Comparison of ENCODE assay signal across 30 cellular contexts in the genomic region with DNA sequence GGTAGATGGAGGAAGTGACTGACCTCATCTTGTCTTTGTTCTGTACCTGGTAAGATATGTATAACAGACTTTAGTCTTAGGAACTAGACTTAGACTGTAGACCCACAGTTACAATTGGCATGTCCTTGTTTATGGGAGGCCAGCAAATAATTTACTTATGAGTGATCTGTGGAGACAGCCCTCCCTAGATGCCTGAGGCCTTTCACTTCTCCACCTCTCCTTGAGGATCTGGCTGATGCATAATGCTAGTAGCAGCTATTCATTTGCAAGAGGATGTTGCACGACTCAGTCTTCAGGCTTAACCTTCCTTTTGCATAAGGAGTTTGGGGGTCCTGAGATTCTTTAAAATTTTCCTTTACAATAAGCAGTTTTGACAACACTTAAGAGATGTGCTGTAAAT.
"Had no signal": no experiment of that assay in that cellular context is flagged by ENCODE, and none has a peak within 500 bp of the region (broad histone marks: within the 10 kb centered on the region; RNA-seq: fewer than 3 reads in every experiment).

No MANE protein-coding gene starts in this region.

- H3K36me3 Mint-ChIP-seq: activated naive CD4-positive, alpha-beta T cell treated with anti-CD3 and anti-CD28 coated beads, Interleukin-2, amount 50 U/mL, for 24 hours; naive thymus-derived CD8-positive, alpha-beta T cell; neural progenitor cell; T-cell had no signal

- H3K9me3 Mint-ChIP-seq: activated naive CD4-positive, alpha-beta T cell treated with anti-CD3 and anti-CD28 coated beads, Interleukin-2, amount 50 U/mL, for 24 hours; central memory CD8-positive, alpha-beta T cell; effector memory CD8-positive, alpha-beta T cell; naive thymus-derived CD8-positive, alpha-beta T cell; T-cell; T-helper 2 cell treated with Interferon-gamma antibody and Interleukin-4, amounts not matched to agents 5 μg/mL and 100 μg/mL, for 36 hours had no signal

- H3K36me3 ChIP-seq: ascending aorta, brain microvascular endothelial cell, colonic mucosa, esophagus squamous epithelium, heart left ventricle, left lung, neural progenitor cell, prostate gland, right atrium auricular region, thoracic aorta, upper lobe of left lung, WERI-Rb-1 had no signal

- H3K4me1 Mint-ChIP-seq: activated naive CD4-positive, alpha-beta T cell treated with anti-CD3 and anti-CD28 coated beads, Interleukin-2, amount 50 U/mL, for 24 hours; central memory CD8-positive, alpha-beta T cell; neural progenitor cell had no signal

- H3K4me3 Mint-ChIP-seq: activated CD8-positive, alpha-beta T cell treated with anti-CD3 and anti-CD28 coated beads, Interleukin-2, amount 10 ng/mL, durations not matched to agents 7 days and 5 days; activated naive CD4-positive, alpha-beta T cell treated with anti-CD3 and anti-CD28 coated beads, Interleukin-2, amount 50 U/mL, for 24 hours; central memory CD8-positive, alpha-beta T cell; effector memory CD8-positive, alpha-beta T cell; mesothelial cell of epicardium; naive thymus-derived CD8-positive, alpha-beta T cell; neural progenitor cell; T-cell; T-helper 2 cell treated with Interferon-gamma antibody and Interleukin-4, amounts not matched to agents 5 μg/mL and 100 μg/mL, for 36 hours had no signal

- H3K4me1 ChIP-seq: ascending aorta, colonic mucosa, esophagus squamous epithelium, heart left ventricle, left lung, neural progenitor cell, prostate gland, right atrium auricular region, upper lobe of left lung had no signal

- DNase-seq: activated CD4-positive, alpha-beta T cell treated with anti-CD3 and anti-CD28 coated beads, Interleukin-2, amount 50 U/mL, for 1 hour; activated CD4-positive, CD25-positive, alpha-beta regulatory T cell treated with anti-CD3 and anti-CD28 coated beads, Interleukin-2, amount 50 U/mL, for 72 hours; activated CD8-positive, alpha-beta T cell treated with anti-CD3 and anti-CD28 coated beads, Interleukin-2, amount 10 ng/mL, durations not matched to agents 7 days and 5 days; activated gamma-delta T cell treated with Interleukin-2 at 50 U/mL for 16 hours; activated T-cell treated with anti-CD3 and anti-CD28 coated beads, Interleukin-2, amount 50 U/mL, for 1 hour; brain microvascular endothelial cell; colonic mucosa; dorsolateral prefrontal cortex; effector memory CD8-positive, alpha-beta T cell; esophagus squamous epithelium; heart left ventricle; kidney; left lung; naive thymus-derived CD8-positive, alpha-beta T cell; stimulated activated CD4-positive, alpha-beta T cell treated with anti-CD3 and anti-CD28 coated beads, Interleukin-4, amount 100 ng/mL, for 24 hours; stimulated activated naive CD4-positive, alpha-beta T cell treated with Interleukin-2 at 50 U/mL for 16 hours; T-cell; upper lobe of left lung; WERI-Rb-1 had no signal

- H3K27ac ChIP-seq: ascending aorta, brain microvascular endothelial cell, colonic mucosa, dorsolateral prefrontal cortex, esophagus squamous epithelium, heart left ventricle, left lung, neural progenitor cell, prostate gland, right atrium auricular region, thoracic aorta, upper lobe of left lung, WERI-Rb-1 had no signal

- H3K9me3 ChIP-seq: ascending aorta, colonic mucosa, esophagus squamous epithelium, heart left ventricle, left lung, prostate gland, right atrium auricular region, thoracic aorta, upper lobe of left lung had no signal

- H3K4me3 ChIP-seq: ascending aorta, colonic mucosa, dorsolateral prefrontal cortex, esophagus squamous epithelium, heart left ventricle, left lung, lung, neural progenitor cell, prostate gland, right atrium auricular region, thoracic aorta, upper lobe of left lung had no signal

- H3K27me3 ChIP-seq: ascending aorta, brain microvascular endothelial cell, colonic mucosa, heart left ventricle, left lung, neural progenitor cell, right atrium auricular region, upper lobe of left lung had no signal

- FAIRE-seq: endothelial cell of umbilical vein, kidney had no signal

- H3K27ac Mint-ChIP-seq: activated CD8-positive, alpha-beta T cell treated with anti-CD3 and anti-CD28 coated beads, Interleukin-2, amount 10 ng/mL, durations not matched to agents 7 days and 5 days; activated naive CD4-positive, alpha-beta T cell treated with anti-CD3 and anti-CD28 coated beads, Interleukin-2, amount 50 U/mL, for 24 hours; effector memory CD8-positive, alpha-beta T cell; mesothelial cell of epicardium; naive thymus-derived CD8-positive, alpha-beta T cell; neural progenitor cell; T-cell; T-helper 2 cell treated with Interferon-gamma antibody and Interleukin-4, amounts not matched to agents 5 μg/mL and 100 μg/mL, for 36 hours had no signal
